In genomic region chr12:114666746-114667668, GRCh38 we compare ENCODE assay signal across 1 cellular context.
TF ChIP-seq lines count a peak whose summit lies in the region.

No MANE protein-coding gene starts in this region.

TF ChIP-seq in GM23338, 12 proteins besides CTCF, POLR2A, EP300 and RAD21 (continued from another document):
- no peak for TF ChIP-seq ZNF462 (CRISPR knock-in tag; IDR thresholded peaks at IDR 0.05)
- TF ChIP-seq EZH2phosphoT487 (IDR thresholded peaks at IDR 0.05; ENCODE audit: unreplicated experiment): peak; percentile 46
- TF ChIP-seq CREB1 (CRISPR knock-in tag; IDR thresholded peaks at IDR 0.05; ENCODE audit: low read depth): no peak
- peak; percentile 84 for TF ChIP-seq EZH2 (IDR thresholded peaks at IDR 0.05; ENCODE audit: low read depth, unreplicated experiment)
- TF ChIP-seq ZNF114 (CRISPR knock-in tag; IDR thresholded peaks at IDR 0.05): no peak
- no peak for TF ChIP-seq JUNB (IDR thresholded peaks at IDR 0.05; ENCODE audit: unreplicated experiment)
- TF ChIP-seq ZNF331 (CRISPR knock-in tag; IDR thresholded peaks at IDR 0.05; ENCODE audit: low read depth): no peak
- TF ChIP-seq POLR2AphosphoS5 (IDR thresholded peaks at IDR 0.05; ENCODE audit: low read depth): no peak
- no peak for TF ChIP-seq ETS1 (IDR thresholded peaks at IDR 0.05)
- no peak for TF ChIP-seq NANOG (IDR thresholded peaks at IDR 0.05; ENCODE audit: borderline replicate concordance)
